In the genomic region with DNA sequence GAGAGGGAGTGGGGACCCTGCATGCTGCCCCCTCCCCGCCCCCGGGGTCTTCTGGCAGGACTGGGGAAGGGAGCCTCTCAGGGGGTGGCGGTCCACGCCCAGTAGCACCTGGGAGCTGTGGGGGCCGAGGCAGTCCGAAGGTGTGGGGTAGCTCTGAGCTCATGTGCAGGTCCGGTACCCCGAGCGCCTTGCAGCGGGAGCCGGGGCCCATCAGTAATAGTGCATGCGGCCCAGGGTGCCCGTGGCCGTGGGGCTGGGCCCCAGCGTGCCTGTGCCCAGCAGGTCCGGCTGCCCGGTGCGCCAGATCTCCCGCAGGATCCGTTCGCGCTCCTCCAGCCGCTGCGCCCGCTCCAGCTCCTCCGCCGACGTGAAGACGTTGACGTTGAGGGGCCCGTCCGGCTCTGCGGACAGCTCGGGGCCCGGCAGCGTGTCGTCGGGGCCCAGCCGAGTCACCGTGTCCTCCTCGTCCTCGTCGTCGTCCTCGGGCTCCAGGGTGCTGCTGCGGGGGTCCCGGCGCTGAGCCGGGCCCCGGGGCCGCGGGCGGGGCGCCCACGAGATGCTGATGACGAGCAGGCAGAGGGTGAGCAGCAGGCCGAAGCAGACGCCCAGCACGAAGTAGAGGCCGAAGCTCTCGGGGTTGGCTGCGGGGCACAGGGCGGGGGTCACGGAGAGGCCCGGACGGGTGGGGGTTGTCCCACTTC, we compare ENCODE assay signal across 10 cellular contexts. TPM values are rescaled to one million over a fixed set of nuclear protein-coding genes. Genes with fewer than 3 reads are reported as not detected.
A peak's percentile ranks its signal among the peaks of the same experiment; 100 is the strongest.
DNase-seq lines count a peak whose midpoint lies in the region; ATAC-seq, FAIRE-seq and TF ChIP-seq lines count a peak whose summit lies in the region.
"Had no signal": no experiment of that assay in that cellular context is flagged by ENCODE, and none has a peak within 500 bp of the region (broad histone marks: within the 10 kb centered on the region; RNA-seq: fewer than 3 reads in every experiment).

No MANE protein-coding gene starts in this region.

- no peak for DNase-seq in HFF-Myc (ENCODE audit: extremely low read depth, low read depth)
- peak in 1 of 2 donors; percentile 70 for DNase-seq in ascending aorta (ENCODE audit: low spot score in 2 of 2)
- no peak for DNase-seq in keratinocyte (ENCODE audit: low read depth, low spot score)
- DNase-seq in stimulated activated naive CD8-positive, alpha-beta T cell treated with anti-CD3 and anti-CD28 coated beads, Interleukin-15, Interleukin-2, amounts not matched to agents 100 U/mL and 50 U/mL, for 24 hours = no peak
- no peak for DNase-seq in GM12891 (ENCODE audit: insufficient read length, low spot score)
- no peak for DNase-seq in activated CD4-positive, alpha-beta T cell treated with anti-CD3 and anti-CD28 coated beads, Interleukin-2, amount 50 U/mL, for 4 hours
- no peak for DNase-seq in NCI-H510A (lab: John Stamatoyannopoulos, UW)
- DNase-seq: GOT3, NCI-H774 had no signal

- H4K20me1 ChIP-seq in keratinocyte (ENCODE audit: control insufficient read depth, extremely low read depth, insufficient read depth, low read length) = no peaks in the 10 kb centered on the region

- H3K27ac ChIP-seq in ascending aorta (peak overlapping the region; percentile 91 to 98), keratinocyte (ENCODE audit: control insufficient read depth, insufficient read depth, low read length) (no peak overlapping the region)

- FAIRE-seq in keratinocyte (lab: Jason Lieb, UNC) = no peak
- no peak for FAIRE-seq in GM12891 (lab: Jason Lieb, UNC)

- no peak for TF ChIP-seq CTCF in HFF-Myc (IDR thresholded peaks at IDR 0.05; ENCODE audit: low read depth, low read length, missing control alignments)
- no peak for TF ChIP-seq CTCF in ascending aorta (IDR thresholded peaks at IDR 0.05)
- TF ChIP-seq CTCF in keratinocyte (optimal IDR thresholded peaks at IDR 0.05 in 1 of 3, IDR thresholded peaks at IDR 0.05 in 1 of 3, conservative IDR thresholded peaks at IDR 0.05 in 1 of 3; ENCODE audit: extremely low read depth in 1 of 3, insufficient read depth in 2 of 3, low read length in 3 of 3) = no peak

- H3K4me3 ChIP-seq in HFF-Myc (replicated peaks; ENCODE audit: low read depth, low read length) (peak overlapping the region; percentile 76), ascending aorta (peak overlapping the region; percentile 68 to 75), keratinocyte (ENCODE audit: control insufficient read depth in 2 of 3, extremely low read depth in 1 of 3, insufficient read depth in 2 of 3, low read depth in 1 of 3, low read length in 3 of 3) (peak overlapping the region in 2 of 3 experiments; percentile 45 to 67)

- peaks cover 14 to 29% of the 10 kb centered on the region in 2 donors for H3K4me1 ChIP-seq in ascending aorta
- peaks cover 10% of the 10 kb centered on the region for H3K4me1 ChIP-seq in keratinocyte (ENCODE audit: control insufficient read depth, extremely low read depth, insufficient read depth, low read length)

- peak; percentile 1 for ATAC-seq in stimulated activated naive CD8-positive, alpha-beta T cell treated with anti-CD3 and anti-CD28 coated beads, Interleukin-15, Interleukin-2, amounts not matched to agents 100 U/mL and 50 U/mL, for 24 hours
- no peak for ATAC-seq in GM18873 (IDR thresholded peaks at IDR 0.05; ENCODE audit: low FRiP score, unreplicated experiment)

- H3K4me2 ChIP-seq in keratinocyte (ENCODE audit: control insufficient read depth, extremely low read depth, insufficient read depth, low read depth, low read length) = no peak overlapping the region

- H3K9me1 ChIP-seq in keratinocyte (ENCODE audit: control insufficient read depth, extremely low read depth, insufficient read depth, low read length) = no peaks in the 10 kb centered on the region

- H3K9me3 ChIP-seq in ascending aorta (no peaks in the 10 kb centered on the region), keratinocyte (ENCODE audit: control insufficient read depth, low read depth, low read length) (no peaks in the 10 kb centered on the region)

- dilution Hi-C loops in keratinocyte (cut with MboI; ENCODE audit: extremely low pct_ligation_motif_present, low sequenced_read_pairs) = no loop called here

- H3K79me2 ChIP-seq in keratinocyte (ENCODE audit: control insufficient read depth, insufficient read depth, low read length) = no peaks in the 10 kb centered on the region

- intact Hi-C loops in ascending aorta (cut with DNase I) = loop anchor here (2.0 to 5.0 kb wide), 3 partner anchors 29 to 1790 kb away; partner anchors contain the start of gene STK40

- H2AFZ ChIP-seq in keratinocyte (ENCODE audit: control insufficient read depth, low read length) = no peak overlapping the region

- H3K36me3 ChIP-seq in ascending aorta = no peaks in the 10 kb centered on the region
- H3K36me3 ChIP-seq in keratinocyte (ENCODE audit: control insufficient read depth in 2 of 2, extremely low read depth in 1 of 2, insufficient read depth in 2 of 2, low read length in 2 of 2) = peaks cover 1 to 4% of the 10 kb centered on the region in 2 experiments

- H3K27me3 ChIP-seq in ascending aorta (no peaks in the 10 kb centered on the region), keratinocyte (ENCODE audit: control insufficient read depth, extremely low read depth, insufficient read depth, low read length) (no peaks in the 10 kb centered on the region)

- TF ChIP-seq POLR2A in GM12891 (IDR thresholded peaks at IDR 0.05; ENCODE audit: low read depth, low read length) = no peak

- no peak overlapping the region for H3K9ac ChIP-seq in keratinocyte (ENCODE audit: control insufficient read depth, extremely low read depth, insufficient read depth, low read length)

TF ChIP-seq in GM12891, 5 proteins besides CTCF, POLR2A, EP300 and RAD21:
- no peak for TF ChIP-seq PAX5 (IDR thresholded peaks at IDR 0.05; ENCODE audit: insufficient read depth, low read length, severe bottlenecking)
- no peak for TF ChIP-seq POLR2AphosphoS5 (IDR thresholded peaks at IDR 0.05; ENCODE audit: low read depth, low read length)
- no peak for TF ChIP-seq POU2F2 (IDR thresholded peaks at IDR 0.05; ENCODE audit: low read depth, low read length)
- no peak for TF ChIP-seq SPI1 (IDR thresholded peaks at IDR 0.05; ENCODE audit: low read depth, low read length)
- TF ChIP-seq TAF1 (IDR thresholded peaks at IDR 0.05; ENCODE audit: low read depth, low read length) = no peak

RNA-seq across cellular contexts. Expression of gene EVA1B, which starts 1.2 kb away (rescaled TPM):
- total RNA-seq in ascending aorta = 251 TPM
- 2.4 to 4.3 TPM (median 2.7 TPM) in 3 replicates for polyA plus RNA-seq in keratinocyte
- 0.40 TPM for polyA plus RNA-seq in keratinocyte (2011; ENCODE audit: low read depth)
- polyA plus RNA-seq in keratinocyte (2011; cell fraction: cytosol; rRNA removed) = 1.3 and 5.8 TPM in 2 replicates
- 0.52 and 1.8 TPM in 2 replicates for polyA plus RNA-seq in keratinocyte (2011; cell fraction: nucleus; rRNA removed)
- polyA plus RNA-seq in keratinocyte (2012; ENCODE audit: low replicate concordance) = 7.1 and 10.5 TPM in 2 replicates
- polyA minus RNA-seq in keratinocyte = 0.16 to 1.2 TPM (median 0.26 TPM) in 3 replicates
- polyA minus RNA-seq in keratinocyte (2011; cell fraction: cytosol; rRNA and poly(A)+ RNA removed) = 6.1 TPM
- polyA minus RNA-seq in keratinocyte (2011; cell fraction: nucleus; rRNA and poly(A)+ RNA removed) = 0.70 and 0.84 TPM in 2 replicates
- polyA plus RNA-seq in GM12891 (2012; ENCODE audit: low read depth, missing spikeins) = 7.6 TPM

RNA-seq across cellular contexts. Expression of gene SH3D21, which starts 16.1 kb away (rescaled TPM):
- 1.3 TPM for total RNA-seq in ascending aorta
- polyA plus RNA-seq in keratinocyte = 4.8 to 17.4 TPM (median 7.1 TPM) in 3 replicates
- 24.5 TPM for polyA plus RNA-seq in keratinocyte (2011; ENCODE audit: low read depth)
- 2.9 and 3.6 TPM in 2 replicates for polyA plus RNA-seq in keratinocyte (2011; cell fraction: cytosol; rRNA removed)
- 69.0 and 93.2 TPM in 2 replicates for polyA plus RNA-seq in keratinocyte (2011; cell fraction: nucleus; rRNA removed)
- 6.6 and 24.3 TPM in 2 replicates for polyA plus RNA-seq in keratinocyte (2012; ENCODE audit: low replicate concordance)
- polyA minus RNA-seq in keratinocyte = 3.2 to 7.3 TPM (median 5.8 TPM) in 3 replicates
- 3.1 TPM for polyA minus RNA-seq in keratinocyte (2011; cell fraction: cytosol; rRNA and poly(A)+ RNA removed)
- polyA minus RNA-seq in keratinocyte (2011; cell fraction: nucleus; rRNA and poly(A)+ RNA removed) = 11.2 and 14.5 TPM in 2 replicates
- polyA plus RNA-seq in GM12891 (2012; ENCODE audit: low read depth, missing spikeins) = 11.7 TPM
